In genomic region chr2:181891966-181892794, GRCh38 we compare ENCODE assay signal across 1 cellular context.
TF ChIP-seq lines count a peak whose summit lies in the region.

No MANE protein-coding gene starts in this region.

TF ChIP-seq in HepG2, 621 proteins besides CTCF, POLR2A, EP300 and RAD21 (continued from another document and continues in another):
- TF ChIP-seq, protein P1, sequence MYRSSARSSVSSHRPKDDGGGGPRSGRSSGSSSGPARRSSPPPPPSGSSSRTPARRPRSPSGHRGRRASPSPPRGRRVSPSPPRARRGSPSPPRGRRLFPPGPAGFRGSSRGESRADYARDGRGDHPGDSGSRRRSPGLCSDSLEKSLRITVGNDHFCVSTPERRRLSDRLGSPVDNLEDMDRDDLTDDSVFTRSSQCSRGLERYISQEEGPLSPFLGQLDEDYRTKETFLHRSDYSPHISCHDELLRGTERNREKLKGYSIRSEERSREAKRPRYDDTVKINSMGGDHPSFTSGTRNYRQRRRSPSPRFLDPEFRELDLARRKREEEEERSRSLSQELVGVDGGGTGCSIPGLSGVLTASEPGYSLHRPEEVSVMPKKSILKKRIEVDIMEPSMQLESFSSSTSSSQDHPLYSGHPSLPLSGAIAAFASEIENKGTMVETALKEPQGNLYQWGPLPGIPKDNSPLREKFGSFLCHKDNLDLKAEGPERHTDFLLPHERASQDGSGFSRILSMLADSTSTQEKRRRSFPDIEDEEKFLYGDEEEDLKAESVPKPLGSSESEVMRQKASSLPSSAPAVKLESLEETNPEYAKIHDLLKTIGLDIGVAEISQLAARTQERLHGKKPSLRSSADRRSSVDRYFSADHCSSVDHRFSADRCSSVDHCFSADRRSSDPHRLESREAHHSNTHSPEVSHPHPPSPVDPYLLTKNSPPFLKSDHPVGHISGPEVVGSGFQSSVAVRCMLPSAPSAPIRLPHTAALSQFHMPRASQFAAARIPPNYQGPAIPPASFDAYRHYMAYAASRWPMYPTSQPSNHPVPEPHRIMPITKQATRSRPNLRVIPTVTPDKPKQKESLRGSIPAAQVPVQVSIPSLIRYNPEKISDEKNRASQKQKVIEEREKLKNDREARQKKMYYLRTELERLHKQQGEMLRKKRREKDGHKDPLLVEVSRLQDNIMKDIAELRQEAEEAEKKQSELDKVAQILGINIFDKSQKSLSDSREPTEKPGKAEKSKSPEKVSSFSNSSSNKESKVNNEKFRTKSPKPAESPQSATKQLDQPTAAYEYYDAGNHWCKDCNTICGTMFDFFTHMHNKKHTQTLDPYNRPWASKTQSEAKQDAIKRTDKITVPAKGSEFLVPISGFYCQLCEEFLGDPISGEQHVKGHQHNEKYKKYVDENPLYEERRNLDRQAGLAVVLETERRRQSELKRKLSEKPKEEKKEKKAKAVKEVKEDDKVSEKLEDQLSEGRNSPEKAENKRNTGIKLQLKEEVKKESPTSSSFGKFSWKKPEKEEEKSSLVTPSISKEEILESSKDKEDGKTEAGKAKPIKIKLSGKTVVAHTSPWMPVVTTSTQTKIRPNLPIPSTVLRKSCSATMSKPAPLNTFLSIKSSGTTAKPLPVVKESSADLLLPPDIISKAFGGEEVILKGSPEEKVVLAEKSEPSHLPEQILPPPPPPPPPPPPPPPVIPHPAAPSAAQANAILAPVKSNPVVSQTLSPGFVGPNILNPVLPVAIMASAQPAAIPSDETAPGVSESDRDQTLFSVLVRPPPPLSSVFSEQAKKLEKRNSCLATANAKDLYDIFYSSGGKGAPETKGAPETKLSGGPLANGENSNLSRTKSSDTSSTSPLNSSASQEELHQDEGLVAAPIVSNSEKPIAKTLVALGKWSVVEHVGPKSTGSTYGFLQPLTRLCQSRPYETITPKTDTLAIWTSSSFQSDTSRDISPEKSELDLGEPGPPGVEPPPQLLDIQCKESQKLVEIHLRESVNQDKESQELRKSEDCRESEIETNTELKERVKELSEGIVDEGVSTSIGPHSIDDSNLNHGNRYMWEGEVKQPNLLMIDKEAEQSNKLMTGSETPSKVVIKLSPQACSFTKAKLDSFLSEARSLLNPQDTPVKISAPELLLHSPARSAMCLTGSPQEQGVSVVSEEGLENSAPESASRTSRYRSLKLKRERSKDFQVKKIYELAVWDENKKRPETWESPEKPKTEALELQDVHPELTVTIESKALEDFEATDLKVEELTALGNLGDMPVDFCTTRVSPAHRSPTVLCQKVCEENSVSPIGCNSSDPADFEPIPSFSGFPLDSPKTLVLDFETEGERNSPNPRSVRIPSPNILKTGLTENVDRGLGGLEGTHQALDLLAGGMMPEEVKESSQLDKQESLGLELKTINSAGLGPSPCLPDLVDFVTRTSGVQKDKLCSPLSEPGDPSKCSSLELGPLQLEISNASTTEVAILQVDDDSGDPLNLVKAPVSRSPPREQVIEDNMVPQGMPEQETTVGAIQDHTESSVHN (CRISPR knock-in tag; IDR thresholded peaks at IDR 0.05), result peak; percentile 88; the same call in 1 of the 2 replicates
- TF ChIP-seq, protein P2, sequence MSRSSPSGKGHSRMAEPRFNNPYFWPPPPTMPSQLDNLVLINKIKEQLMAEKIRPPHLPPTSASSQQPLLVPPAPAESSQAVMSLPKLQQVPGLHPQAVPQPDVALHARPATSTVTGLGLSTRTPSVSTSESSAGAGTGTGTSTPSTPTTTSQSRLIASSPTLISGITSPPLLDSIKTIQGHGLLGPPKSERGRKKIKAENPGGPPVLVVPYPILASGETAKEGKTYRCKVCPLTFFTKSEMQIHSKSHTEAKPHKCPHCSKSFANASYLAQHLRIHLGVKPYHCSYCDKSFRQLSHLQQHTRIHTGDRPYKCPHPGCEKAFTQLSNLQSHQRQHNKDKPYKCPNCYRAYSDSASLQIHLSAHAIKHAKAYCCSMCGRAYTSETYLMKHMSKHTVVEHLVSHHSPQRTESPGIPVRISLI (CRISPR knock-in tag; IDR thresholded peaks at IDR 0.05; ENCODE audit: borderline replicate concordance), result no peak
- TF ChIP-seq FIP1L1 (IDR thresholded peaks at IDR 0.05; ENCODE audit: borderline replicate concordance, insufficient read depth, low read depth, low read length), result peak; percentile 34; the same call in 1 of the 2 replicates
- peak; percentile 87; the same call in 1 of the 2 replicates for TF ChIP-seq ZNF160 (CRISPR knock-in tag; IDR thresholded peaks at IDR 0.05)
- TF ChIP-seq, protein P3, sequence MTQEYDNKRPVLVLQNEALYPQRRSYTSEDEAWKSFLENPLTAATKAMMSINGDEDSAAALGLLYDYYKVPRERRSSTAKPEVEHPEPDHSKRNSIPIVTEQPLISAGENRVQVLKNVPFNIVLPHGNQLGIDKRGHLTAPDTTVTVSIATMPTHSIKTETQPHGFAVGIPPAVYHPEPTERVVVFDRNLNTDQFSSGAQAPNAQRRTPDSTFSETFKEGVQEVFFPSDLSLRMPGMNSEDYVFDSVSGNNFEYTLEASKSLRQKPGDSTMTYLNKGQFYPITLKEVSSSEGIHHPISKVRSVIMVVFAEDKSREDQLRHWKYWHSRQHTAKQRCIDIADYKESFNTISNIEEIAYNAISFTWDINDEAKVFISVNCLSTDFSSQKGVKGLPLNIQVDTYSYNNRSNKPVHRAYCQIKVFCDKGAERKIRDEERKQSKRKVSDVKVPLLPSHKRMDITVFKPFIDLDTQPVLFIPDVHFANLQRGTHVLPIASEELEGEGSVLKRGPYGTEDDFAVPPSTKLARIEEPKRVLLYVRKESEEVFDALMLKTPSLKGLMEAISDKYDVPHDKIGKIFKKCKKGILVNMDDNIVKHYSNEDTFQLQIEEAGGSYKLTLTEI (CRISPR knock-in tag; conservative IDR thresholded peaks at IDR 0.05), result no peak
- peak; percentile 98 for TF ChIP-seq UBTF (CRISPR knock-in tag; IDR thresholded peaks at IDR 0.05)
- no peak; the same call in 2 of the 3 replicates for TF ChIP-seq MXI1 (IDR thresholded peaks at IDR 0.05; ENCODE audit: borderline replicate concordance, low read depth, low read length)
- no peak for TF ChIP-seq ADNP (CRISPR knock-in tag; IDR thresholded peaks at IDR 0.05)
- TF ChIP-seq, protein P4, sequence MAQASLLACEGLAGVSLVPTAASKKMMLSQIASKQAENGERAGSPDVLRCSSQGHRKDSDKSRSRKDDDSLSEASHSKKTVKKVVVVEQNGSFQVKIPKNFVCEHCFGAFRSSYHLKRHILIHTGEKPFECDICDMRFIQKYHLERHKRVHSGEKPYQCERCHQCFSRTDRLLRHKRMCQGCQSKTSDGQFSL (CRISPR knock-in tag; IDR thresholded peaks at IDR 0.05), result peak; percentile 88
- TF ChIP-seq ZNF329 (CRISPR knock-in tag; IDR thresholded peaks at IDR 0.05; ENCODE audit: low read depth), result peak; percentile 87; the same call in 1 of the 2 replicates
- TF ChIP-seq MAF1 (CRISPR knock-in tag; IDR thresholded peaks at IDR 0.05; ENCODE audit: borderline replicate concordance), result no peak
- TF ChIP-seq ZNF264 (CRISPR knock-in tag; IDR thresholded peaks at IDR 0.05), result 0 out of 2 replicates have a peak, but pooled peaks have one; percentile 46
- peak; percentile 93 for TF ChIP-seq ZNF501 (CRISPR knock-in tag; IDR thresholded peaks at IDR 0.05)
- TF ChIP-seq RNF2 (conservative IDR thresholded peaks at IDR 0.05; ENCODE audit: low read depth), result no peak; the same call in none of the 2 replicates
- peak; percentile 60 for TF ChIP-seq ZNF451 (CRISPR knock-in tag; IDR thresholded peaks at IDR 0.05)
- peak; percentile 90 for TF ChIP-seq ZNF33B (CRISPR knock-in tag; IDR thresholded peaks at IDR 0.05)
- TF ChIP-seq BCLAF1 (IDR thresholded peaks at IDR 0.05), result no peak
- TF ChIP-seq SNAPC2 (CRISPR knock-in tag; IDR thresholded peaks at IDR 0.05), result 0 out of 2 replicates have a peak, but pooled peaks have one; percentile 17
- TF ChIP-seq NFE2L2 (IDR thresholded peaks at IDR 0.05; ENCODE audit: low read length), result no peak
- TF ChIP-seq, protein P5, sequence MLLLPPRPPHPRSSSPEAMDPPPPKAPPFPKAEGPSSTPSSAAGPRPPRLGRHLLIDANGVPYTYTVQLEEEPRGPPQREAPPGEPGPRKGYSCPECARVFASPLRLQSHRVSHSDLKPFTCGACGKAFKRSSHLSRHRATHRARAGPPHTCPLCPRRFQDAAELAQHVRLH (CRISPR knock-in tag; IDR thresholded peaks at IDR 0.05; ENCODE audit: borderline replicate concordance, low read depth), result peak; percentile 84; the same call in 1 of the 2 replicates
- no peak for TF ChIP-seq MLLT10 (CRISPR knock-in tag; IDR thresholded peaks at IDR 0.05)
- peak; percentile 94; the same call in 1 of the 2 replicates for TF ChIP-seq TEAD2 (CRISPR knock-in tag; IDR thresholded peaks at IDR 0.05)
- TF ChIP-seq MYC (CRISPR knock-in tag; IDR thresholded peaks at IDR 0.05; ENCODE audit: borderline replicate concordance), result peak; percentile 92; the same call in 1 of the 2 replicates
- TF ChIP-seq PTBP1 (IDR thresholded peaks at IDR 0.05; ENCODE audit: low read depth, low read length, poor library complexity, severe bottlenecking), result no peak
- 0 out of 2 replicates have a peak, but pooled peaks have one; percentile 22 for TF ChIP-seq ZC3H4 (CRISPR knock-in tag; IDR thresholded peaks at IDR 0.05; ENCODE audit: borderline replicate concordance)
- peak; percentile 71 for TF ChIP-seq ZFP82 (CRISPR knock-in tag; IDR thresholded peaks at IDR 0.05; ENCODE audit: borderline replicate concordance)
- TF ChIP-seq, protein P6, sequence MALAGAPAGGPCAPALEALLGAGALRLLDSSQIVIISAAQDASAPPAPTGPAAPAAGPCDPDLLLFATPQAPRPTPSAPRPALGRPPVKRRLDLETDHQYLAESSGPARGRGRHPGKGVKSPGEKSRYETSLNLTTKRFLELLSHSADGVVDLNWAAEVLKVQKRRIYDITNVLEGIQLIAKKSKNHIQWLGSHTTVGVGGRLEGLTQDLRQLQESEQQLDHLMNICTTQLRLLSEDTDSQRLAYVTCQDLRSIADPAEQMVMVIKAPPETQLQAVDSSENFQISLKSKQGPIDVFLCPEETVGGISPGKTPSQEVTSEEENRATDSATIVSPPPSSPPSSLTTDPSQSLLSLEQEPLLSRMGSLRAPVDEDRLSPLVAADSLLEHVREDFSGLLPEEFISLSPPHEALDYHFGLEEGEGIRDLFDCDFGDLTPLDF (CRISPR knock-in tag; IDR thresholded peaks at IDR 0.05), result peak; percentile 75
- TF ChIP-seq, protein P7, sequence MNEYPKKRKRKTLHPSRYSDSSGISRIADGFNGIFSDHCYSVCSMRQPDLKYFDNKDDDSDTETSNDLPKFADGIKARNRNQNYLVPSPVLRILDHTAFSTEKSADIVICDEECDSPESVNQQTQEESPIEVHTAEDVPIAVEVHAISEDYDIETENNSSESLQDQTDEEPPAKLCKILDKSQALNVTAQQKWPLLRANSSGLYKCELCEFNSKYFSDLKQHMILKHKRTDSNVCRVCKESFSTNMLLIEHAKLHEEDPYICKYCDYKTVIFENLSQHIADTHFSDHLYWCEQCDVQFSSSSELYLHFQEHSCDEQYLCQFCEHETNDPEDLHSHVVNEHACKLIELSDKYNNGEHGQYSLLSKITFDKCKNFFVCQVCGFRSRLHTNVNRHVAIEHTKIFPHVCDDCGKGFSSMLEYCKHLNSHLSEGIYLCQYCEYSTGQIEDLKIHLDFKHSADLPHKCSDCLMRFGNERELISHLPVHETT (CRISPR knock-in tag; conservative IDR thresholded peaks at IDR 0.05), result peak; percentile 74; the same call in 1 of the 2 replicates
- peak; percentile 58; the same call in 1 of the 2 replicates for TF ChIP-seq ZNF644 (CRISPR knock-in tag; IDR thresholded peaks at IDR 0.05; ENCODE audit: low read depth)
- TF ChIP-seq, protein P8, sequence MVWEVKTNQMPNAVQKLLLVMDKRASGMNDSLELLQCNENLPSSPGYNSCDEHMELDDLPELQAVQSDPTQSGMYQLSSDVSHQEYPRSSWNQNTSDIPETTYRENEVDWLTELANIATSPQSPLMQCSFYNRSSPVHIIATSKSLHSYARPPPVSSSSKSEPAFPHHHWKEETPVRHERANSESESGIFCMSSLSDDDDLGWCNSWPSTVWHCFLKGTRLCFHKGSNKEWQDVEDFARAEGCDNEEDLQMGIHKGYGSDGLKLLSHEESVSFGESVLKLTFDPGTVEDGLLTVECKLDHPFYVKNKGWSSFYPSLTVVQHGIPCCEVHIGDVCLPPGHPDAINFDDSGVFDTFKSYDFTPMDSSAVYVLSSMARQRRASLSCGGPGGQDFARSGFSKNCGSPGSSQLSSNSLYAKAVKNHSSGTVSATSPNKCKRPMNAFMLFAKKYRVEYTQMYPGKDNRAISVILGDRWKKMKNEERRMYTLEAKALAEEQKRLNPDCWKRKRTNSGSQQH (CRISPR knock-in tag; IDR thresholded peaks at IDR 0.05; ENCODE audit: low read depth), result no peak; the same call in 1 of the 2 replicates
- TF ChIP-seq, protein P9, sequence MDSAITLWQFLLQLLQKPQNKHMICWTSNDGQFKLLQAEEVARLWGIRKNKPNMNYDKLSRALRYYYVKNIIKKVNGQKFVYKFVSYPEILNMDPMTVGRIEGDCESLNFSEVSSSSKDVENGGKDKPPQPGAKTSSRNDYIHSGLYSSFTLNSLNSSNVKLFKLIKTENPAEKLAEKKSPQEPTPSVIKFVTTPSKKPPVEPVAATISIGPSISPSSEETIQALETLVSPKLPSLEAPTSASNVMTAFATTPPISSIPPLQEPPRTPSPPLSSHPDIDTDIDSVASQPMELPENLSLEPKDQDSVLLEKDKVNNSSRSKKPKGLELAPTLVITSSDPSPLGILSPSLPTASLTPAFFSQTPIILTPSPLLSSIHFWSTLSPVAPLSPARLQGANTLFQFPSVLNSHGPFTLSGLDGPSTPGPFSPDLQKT (CRISPR knock-in tag; IDR thresholded peaks at IDR 0.05; ENCODE audit: borderline replicate concordance), result no peak; the same call in 1 of the 2 replicates
